Comparison of ENCODE assay signal across 8 cellular contexts in the genomic region with DNA sequence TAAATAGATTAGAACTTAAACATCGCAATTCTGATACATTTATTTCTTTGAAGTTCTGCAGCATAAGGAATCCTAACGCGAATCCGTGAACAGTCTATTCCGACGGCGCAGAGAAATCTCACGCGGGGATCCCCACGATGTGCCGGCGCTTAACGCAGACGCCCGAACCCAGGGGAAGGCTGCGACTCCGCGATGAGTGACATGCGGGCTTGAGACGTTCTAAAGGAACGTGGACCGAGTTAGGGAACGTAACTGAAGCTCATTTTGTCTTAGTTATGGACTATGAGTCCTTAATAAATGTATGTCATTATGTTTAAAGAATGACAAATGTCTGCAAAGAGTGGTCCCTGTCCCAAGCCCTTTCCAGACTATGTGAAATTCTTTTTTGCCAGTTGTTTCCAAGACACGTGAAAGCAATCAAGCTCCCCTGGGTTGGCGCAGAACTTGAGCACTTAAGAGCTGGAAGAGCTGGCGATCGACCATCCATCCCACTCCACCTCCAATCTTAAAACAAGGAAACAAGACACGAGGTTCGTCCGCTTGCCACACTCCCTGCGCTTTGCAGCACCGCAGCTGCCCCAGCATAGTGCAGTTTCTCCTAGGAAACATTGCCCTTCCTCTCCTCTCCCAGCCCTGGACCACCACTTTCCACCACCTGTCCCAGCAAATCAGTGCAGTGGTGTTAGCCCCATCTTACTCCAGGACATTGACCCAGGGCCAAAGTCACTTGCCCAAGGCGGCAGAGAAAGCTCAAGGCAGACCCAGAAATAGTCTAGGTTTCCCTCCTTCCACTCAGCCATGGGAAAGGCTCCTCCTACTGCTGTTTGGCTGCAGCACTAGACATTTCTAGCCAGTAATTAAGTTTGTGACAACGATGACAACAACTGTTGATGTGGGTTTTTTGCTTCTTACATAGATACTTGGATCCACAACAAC. TPM values are rescaled to one million over a fixed set of nuclear protein-coding genes. Genes with fewer than 3 reads are reported as not detected.
DNase-seq lines count a peak whose midpoint lies in the region; ATAC-seq and TF ChIP-seq lines count a peak whose summit lies in the region.

No MANE protein-coding gene starts in this region.

- TF ChIP-seq CTCF in GM23338 (conservative IDR thresholded peaks at IDR 0.05; ENCODE audit: low read depth in 2 of 2), result no peak; a peak in 1 of 4 replicates
- TF ChIP-seq CTCF in fibroblast of mammary gland (conservative IDR thresholded peaks at IDR 0.05; ENCODE audit: control insufficient read depth, insufficient read depth, low read depth, low read length), result peak; percentile 8
- TF ChIP-seq CTCF in osteoblast (IDR thresholded peaks at IDR 0.05; ENCODE audit: extremely low read depth, low read depth, low read length), result no peak
- TF ChIP-seq CTCF in OCI-LY7 (conservative IDR thresholded peaks at IDR 0.05; ENCODE audit: low read length), result no peak

- H3K27me3 ChIP-seq in GM23338 (ENCODE audit: insufficient read depth), result peaks cover 25% of the 10 kb centered on the region
- no peaks in the 10 kb centered on the region for H3K27me3 ChIP-seq in osteoblast (ENCODE audit: insufficient read depth, low read length)

- no peaks in the 10 kb centered on the region for H3K9me3 Mint-ChIP-seq in GM23338

- peak overlapping the region; percentile 92 for H2AFZ ChIP-seq in GM23338
- H2AFZ ChIP-seq in osteoblast (ENCODE audit: low read length), result peak overlapping the region; percentile 33
- H2AFZ ChIP-seq in OCI-LY7 (ENCODE audit: low read length), result no peak overlapping the region

- peaks cover 34% of the 10 kb centered on the region for H3K27me3 Mint-ChIP-seq in GM23338 (ENCODE audit: insufficient read depth, low read depth, poor library complexity)

- CTCF ChIA-PET in OCI-LY7 (lab: Charles Lee; ENCODE audit: unreplicated experiment), result no interaction called here

- H4K20me1 ChIP-seq in GM23338 (replicated peaks; ENCODE audit: insufficient read depth) (peaks cover 26% of the 10 kb centered on the region), osteoblast (ENCODE audit: insufficient read depth, low read length) (peaks cover 17% of the 10 kb centered on the region), OCI-LY7 (ENCODE audit: insufficient read depth, low read length) (no peaks in the 10 kb centered on the region)

- H3K27ac Mint-ChIP-seq in GM23338, result no peak overlapping the region

- H3K4me3 ChIP-seq in GM23338 (peak overlapping the region; percentile 84), fibroblast of mammary gland (ENCODE audit: control insufficient read depth, low read depth, low read length) (peak overlapping the region; percentile 53), osteoblast (ENCODE audit: insufficient read depth, low read length) (peak overlapping the region; percentile 71), OCI-LY7 (ENCODE audit: low read depth, low read length, poor library complexity, severe bottlenecking) (no peak overlapping the region)

- H3K36me3 ChIP-seq in GM23338 (ENCODE audit: insufficient read depth) (no peaks in the 10 kb centered on the region), osteoblast (ENCODE audit: insufficient read depth, low read length) (no peaks in the 10 kb centered on the region), OCI-LY7 (ENCODE audit: insufficient read depth, low read length) (no peaks in the 10 kb centered on the region)

- intact Hi-C loops in OCI-LY7 (cut with micrococcal nuclease; ENCODE audit: unreplicated experiment), result no loop called here

- POLR2A ChIA-PET in OCI-LY7 (lab: Charles Lee), result interaction anchor here (0.6 kb wide), 1 partner anchor 119 kb away, joined by 3 read pairs; no protein-coding TSS in a partner anchor

- BruUV-seq in OCI-LY7 (replicated peaks; lab: Mats Ljungman, UMichigan), result no TSS peak

- no peaks in the 10 kb centered on the region for H3K36me3 Mint-ChIP-seq in GM23338 (ENCODE audit: low read depth)

- H3K79me2 ChIP-seq in GM23338 (replicated peaks; ENCODE audit: insufficient read depth) (peaks cover 30% of the 10 kb centered on the region), osteoblast (ENCODE audit: insufficient read depth, low read length) (peaks cover 22% of the 10 kb centered on the region), OCI-LY7 (ENCODE audit: insufficient read depth, low read depth, low read length) (no peaks in the 10 kb centered on the region)

- peaks cover 31% of the 10 kb centered on the region for H3K4me1 Mint-ChIP-seq in GM23338

- H3K4me1 ChIP-seq in GM23338 (ENCODE audit: insufficient read depth) (peaks cover 26% of the 10 kb centered on the region), osteoblast (ENCODE audit: insufficient read depth, low read length) (peaks cover 18% of the 10 kb centered on the region), OCI-LY7 (ENCODE audit: insufficient read depth, low read length, poor library complexity, severe bottlenecking) (no peaks in the 10 kb centered on the region)

- H3F3A ChIP-seq in GM23338 (replicated peaks; ENCODE audit: low read depth), result 0 out of 2 replicates have a peak, but pooled peaks cover 3% of the 10 kb centered on the region

- H3K27ac ChIP-seq in GM23338 (ENCODE audit: low read depth), result no peak overlapping the region
- H3K27ac ChIP-seq in osteoblast (ENCODE audit: low read depth, low read length), result no peak overlapping the region
- no peak overlapping the region for H3K27ac ChIP-seq in OCI-LY7 (ENCODE audit: low read depth, low read length, poor library complexity, severe bottlenecking)

- no peaks in the 10 kb centered on the region for H3K9me2 ChIP-seq in GM23338 (ENCODE audit: insufficient read depth)
- no peaks in the 10 kb centered on the region for H3K9me2 ChIP-seq in OCI-LY7 (ENCODE audit: insufficient read depth, low read length)

- no peaks in the 10 kb centered on the region for H3K9me3 ChIP-seq in osteoblast (ENCODE audit: low read depth, low read length)
- H3K9me3 ChIP-seq in OCI-LY7 (ENCODE audit: low read length), result no peaks in the 10 kb centered on the region

- in situ Hi-C loops in SK-MEL-5 (cut with HindIII; ENCODE audit: low pct_unique_long_range_greater_than_20kb, low sequenced_read_pairs), result no loop called here

- peak overlapping the region; percentile 92 for H3K4me2 ChIP-seq in GM23338
- H3K4me2 ChIP-seq in osteoblast (ENCODE audit: insufficient read depth, low read length), result peak overlapping the region; percentile 71
- no peak overlapping the region for H3K4me2 ChIP-seq in OCI-LY7 (ENCODE audit: low read length)

- H3K4me3 Mint-ChIP-seq in GM23338, result peak overlapping the region; percentile 86

- ATAC-seq in GM23338, result peak; percentile 7
- ATAC-seq in HG03460 (IDR thresholded peaks at IDR 0.05; ENCODE audit: unreplicated experiment), result no peak

- peak; percentile 56 for DNase-seq in GM23338 (ENCODE audit: low spot score)
- peak; percentile 26 for DNase-seq in SK-MEL-5 (ENCODE audit: low read depth, low spot score)
- peak; percentile 39 for DNase-seq in fibroblast of mammary gland (ENCODE audit: low read depth)
- DNase-seq in osteoblast (ENCODE audit: insufficient read length, low spot score, missing footprints), result peak; percentile 82
- no peak for DNase-seq in OCI-LY7 (ENCODE audit: low spot score)
- no peak for DNase-seq in stimulated activated CD4-positive, alpha-beta T cell treated with anti-CD3 and anti-CD28 coated beads, Interleukin-12 subunit alpha, Interleukin-12 subunit beta, amount 100 ng/mL, for 4 hours
- no peak for DNase-seq in NCI-H1048 (lab: John Stamatoyannopoulos, UW)

TF ChIP-seq in GM23338, 12 proteins besides CTCF, POLR2A, EP300 and RAD21:
- TF ChIP-seq POLR2AphosphoS5 (IDR thresholded peaks at IDR 0.05; ENCODE audit: low read depth) (no peak), EZH2 (IDR thresholded peaks at IDR 0.05; ENCODE audit: low read depth, unreplicated experiment) (peak; percentile 42)

RNA-seq across cellular contexts. Expression of gene PARD3, which starts 1.2 kb away (rescaled TPM):
- 41.7 and 51.4 TPM in 2 replicates for total RNA-seq in GM23338 (2014; rRNA removed; shearing (Covaris generic))
- 30.1 and 30.2 TPM in 2 replicates for polyA plus RNA-seq in GM23338 (2016; fragmentation: Nextera tagmentation; extraction: Ambion mirVana)
- 42.4 and 44.2 TPM in 2 replicates for total RNA-seq in SK-MEL-5 (2014; rRNA removed; shearing (Covaris generic))
- 25.6 and 36.2 TPM in 2 replicates for polyA plus RNA-seq in SK-MEL-5 (2015; cell fraction: cytosol; rRNA removed)
- polyA plus RNA-seq in SK-MEL-5 (2015; cell fraction: nucleus; rRNA removed), result 19.6 and 22.1 TPM in 2 replicates
- total RNA-seq in osteoblast (69.2 and 71.7 TPM in 2 replicates), OCI-LY7 (2022) (not detected in 2 replicates)
- total RNA-seq in OCI-LY7 (2014; rRNA removed; shearing (Covaris generic)), result not detected in 2 replicates

Comparison
In these comparisons a context has a peak if more than half of its experiments do, and no peak if none do; other contexts are left out.
1. DNase-seq: peak in GM23338 (single experiment), SK-MEL-5 (single experiment), fibroblast of mammary gland (single experiment) and osteoblast (single experiment); none in OCI-LY7 (single experiment), stimulated activated CD4-positive, alpha-beta T cell treated with anti-CD3 and anti-CD28 coated beads, Interleukin-12 subunit alpha, Interleukin-12 subunit beta, amount 100 ng/mL, for 4 hours (single experiment) and NCI-H1048 (single experiment).
2. RNA of gene PARD3, which starts 1.2 kb away (total RNA-seq): 69.2 to 71.7 TPM in osteoblast, 41.7 to 51.4 TPM in GM23338 and 42.4 to 44.2 TPM in SK-MEL-5; not detected in OCI-LY7; every median in the first group is over 10 times any median in the second.